ENCODE assay signal across 16 cellular contexts in genomic region chr17:82685291-82685690, GRCh38. TPM values are rescaled to one million over a fixed set of nuclear protein-coding genes. Genes with fewer than 3 reads are reported as not detected.
DNase-seq lines count a peak whose midpoint lies in the region; ATAC-seq and TF ChIP-seq lines count a peak whose summit lies in the region.
"Had no signal": no experiment of that assay in that cellular context is flagged by ENCODE, and none has a peak within 500 bp of the region (broad histone marks: within the 10 kb centered on the region; RNA-seq: fewer than 3 reads in every experiment).

No MANE protein-coding gene starts in this region.

- H3K9me3 ChIP-seq in liver (ENCODE audit: control insufficient read depth in 4 of 4, low read length in 3 of 4) = no peaks in the 10 kb centered on the region

- no peaks in the 10 kb centered on the region for H3K27me3 ChIP-seq in liver (ENCODE audit: control insufficient read depth in 4 of 4, insufficient read depth in 4 of 4, low read length in 3 of 4)
- H3K27me3 ChIP-seq: BLaER1 treated with 17β-estradiol and CSF1 and Interleukin-3, amounts not matched to agents 10 nM and 100 nM had no signal

- no peak overlapping the region for H3K4me3 Mint-ChIP-seq in chondrocyte (ENCODE audit: unreplicated experiment)

- H3K9ac ChIP-seq in liver (ENCODE audit: low read depth in 1 of 2, low read length in 2 of 2) = no peak overlapping the region
- H3K9ac ChIP-seq: BLaER1 treated with 17β-estradiol and CSF1 and Interleukin-3, amounts not matched to agents 10 nM and 100 nM; KMS-11 had no signal

- intact Hi-C loops in sciatic nerve (cut with DNase I) = no loop called here

- no peaks in the 10 kb centered on the region for H3K36me3 ChIP-seq in liver (ENCODE audit: control insufficient read depth in 4 of 4, insufficient read depth in 3 of 4, low read depth in 1 of 4, low read length in 3 of 4)

- H3K36me3 Mint-ChIP-seq in chondrocyte (ENCODE audit: low read depth) = peaks cover 7% of the 10 kb centered on the region

- no peak for TF ChIP-seq CTCF in 22Rv1 (IDR thresholded peaks at IDR 0.05)
- TF ChIP-seq CTCF in chondrocyte (IDR thresholded peaks at IDR 0.05) = no peak
- TF ChIP-seq CTCF in liver (IDR thresholded peaks at IDR 0.05; ENCODE audit: low read depth, low read length, missing input control) = no peak

- TF ChIP-seq POLR2A in GM18505 (IDR thresholded peaks at IDR 0.05; ENCODE audit: borderline replicate concordance, extremely low read depth, insufficient read depth, insufficient read length) = no peak

- H3K4me1 ChIP-seq in liver (ENCODE audit: control insufficient read depth in 4 of 4, insufficient read depth in 4 of 4, low read length in 3 of 4) = peaks cover 2 to 18% (median 8%) of the 10 kb centered on the region in 4 donors

- no peak for TF ChIP-seq RAD21 in liver (IDR thresholded peaks at IDR 0.05)

- H3K27me3 Mint-ChIP-seq in chondrocyte (ENCODE audit: low read depth) = no peaks in the 10 kb centered on the region

- ATAC-seq in sciatic nerve (peak; percentile 20), GM18505 (IDR thresholded peaks at IDR 0.05; ENCODE audit: unreplicated experiment) (no peak), GM18867 (IDR thresholded peaks at IDR 0.05; ENCODE audit: unreplicated experiment) (no peak)

- peaks cover 9% of the 10 kb centered on the region for H3K9me3 Mint-ChIP-seq in chondrocyte (ENCODE audit: low read depth)

- 95% methylated on average over 12 of the region's 12 CpGs for WGBS in liver

- no peak overlapping the region for H3K4me3 ChIP-seq in liver (ENCODE audit: low read depth in 1 of 3, low read length in 3 of 3)
- H3K4me3 ChIP-seq: BLaER1 treated with 17β-estradiol and CSF1 and Interleukin-3, amounts not matched to agents 10 nM and 100 nM had no signal

- H3K27ac Mint-ChIP-seq in chondrocyte (ENCODE audit: unreplicated experiment) = no peak overlapping the region

- peaks cover 7% of the 10 kb centered on the region for H3K4me1 Mint-ChIP-seq in chondrocyte (ENCODE audit: low read depth)

- H3K27ac ChIP-seq in 22Rv1 (peak overlapping the region; percentile 34), liver (ENCODE audit: low read depth in 1 of 2, low read length in 2 of 2) (peak overlapping the region; percentile 46 to 90)
- H3K27ac ChIP-seq: BLaER1 treated with 17β-estradiol and CSF1 and Interleukin-3, amounts not matched to agents 10 nM and 100 nM; KMS-11 had no signal

- DNase-seq in chondrocyte (ENCODE audit: low spot score) (peak; percentile 75), sciatic nerve (ENCODE audit: low spot score) (no peak), H4 (ENCODE audit: low spot score) (no peak), NCI-H187 treated with DMSO at 0.1 percent for 48 hours (lab: John Stamatoyannopoulos, UW) (no peak)
- DNase-seq: NCI-H1092, NCI-H146, NCI-H2081 treated with DMSO at 0.1 percent for 48 hours, NCI-H510A, NCI-H774, SW 1271 had no signal

TF ChIP-seq in liver, 16 proteins besides CTCF, POLR2A, EP300 and RAD21:
- no peak for TF ChIP-seq HNF4G (IDR thresholded peaks at IDR 0.05)
- no peak for TF ChIP-seq NR2F2 (IDR thresholded peaks at IDR 0.05)
- no peak for TF ChIP-seq EGR1 (IDR thresholded peaks at IDR 0.05; ENCODE audit: low read depth in 2 of 2)
- no peak for TF ChIP-seq FOXA1 (IDR thresholded peaks at IDR 0.05)
- no peak for TF ChIP-seq SP1 (IDR thresholded peaks at IDR 0.05)
- TF ChIP-seq RXRA (IDR thresholded peaks at IDR 0.05) = no peak

RNA-seq across cellular contexts. Expression of gene RAB40B, which starts 13.2 kb away (rescaled TPM):
- total RNA-seq in chondrocyte (16.7 to 20.0 TPM (median 20.0 TPM) in 3 replicates), liver (1 to 10 TPM; 2.9 to 9.6 TPM), sciatic nerve (30.3 TPM)
- polyA plus RNA-seq in liver = 10 to 100 TPM; 11.4 to 12.1 TPM
- 6.3 and 6.8 TPM in 2 replicates for total RNA-seq in H4 (2014; rRNA removed; shearing (Covaris generic))

RNA-seq across cellular contexts. Expression of gene FN3KRP, which starts 31.2 kb away (rescaled TPM):
- 23.0 to 27.4 TPM (median 23.3 TPM) in 3 replicates for total RNA-seq in chondrocyte
- total RNA-seq in liver = 10 to 100 TPM; 10.1 to 15.5 TPM
- 10 to 100 TPM; 10.9 to 11.2 TPM for polyA plus RNA-seq in liver
- total RNA-seq in sciatic nerve = 32.3 TPM
- total RNA-seq in H4 (2014; rRNA removed; shearing (Covaris generic)) = 22.5 and 23.1 TPM in 2 replicates

RNA-seq across cellular contexts. Expression of gene WDR45B, which starts 37.0 kb away (rescaled TPM):
- 60.4 to 70.0 TPM (median 67.8 TPM) in 3 replicates for total RNA-seq in chondrocyte
- 10 to 100 TPM; 28.2 to 40.9 TPM for total RNA-seq in liver
- polyA plus RNA-seq in liver = 10 to 100 TPM; 25.4 to 30.2 TPM
- total RNA-seq in sciatic nerve = 67.1 TPM
- 68.2 and 75.6 TPM in 2 replicates for total RNA-seq in H4 (2014; rRNA removed; shearing (Covaris generic))

RNA-seq across cellular contexts. Expression of gene FN3K, which starts 50.1 kb away (rescaled TPM):
- 16.2 to 20.5 TPM (median 19.0 TPM) in 3 replicates for total RNA-seq in chondrocyte
- 10 to 100 TPM; 18.4 to 21.5 TPM for total RNA-seq in liver
- 10 to 100 TPM; 24.4 to 28.7 TPM for polyA plus RNA-seq in liver
- 57.2 TPM for total RNA-seq in sciatic nerve
- total RNA-seq in H4 (2014; rRNA removed; shearing (Covaris generic)) = 0.16 TPM in 1 of 2 replicates, not detected in the other
